ENCODE assay signal across 1 cellular context in the genomic region with DNA sequence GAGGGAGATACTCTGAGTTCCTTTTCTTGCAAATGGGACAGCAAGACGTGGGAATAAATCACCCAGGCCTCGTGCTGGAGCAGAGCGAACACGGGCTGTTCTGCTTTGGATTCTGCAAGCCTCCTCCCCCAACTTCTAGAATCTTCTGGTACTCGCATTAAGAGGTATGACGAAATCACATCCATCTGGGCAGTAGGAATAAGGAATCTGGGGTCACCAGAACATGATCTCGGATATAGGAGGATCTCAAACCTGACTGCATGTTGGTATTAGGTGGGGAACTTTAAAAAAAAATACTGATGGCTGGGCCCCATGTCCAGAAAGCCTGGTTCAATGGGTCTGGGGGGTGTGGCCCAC.
TF ChIP-seq lines count a peak whose summit lies in the region.

No MANE protein-coding gene starts in this region.

TF ChIP-seq in IMR-90, 13 proteins besides CTCF, POLR2A, EP300 and RAD21:
- TF ChIP-seq CEBPB (IDR thresholded peaks at IDR 0.05; ENCODE audit: low read depth, low read length) (peak; percentile 59), MXI1 (IDR thresholded peaks at IDR 0.05; ENCODE audit: borderline replicate concordance, low read depth, low read length) (no peak)
TF ChIP-seq in IMR-90: peak in this region for 1.
